ENCODE assay signal across 1 cellular context in genomic region chr6:16206595-16207037, GRCh38.
A peak's percentile ranks its signal among the peaks of the same experiment; 100 is the strongest.
TF ChIP-seq lines count a peak whose summit lies in the region.

No MANE protein-coding gene starts in this region.

TF ChIP-seq in K562, 482 proteins besides CTCF, POLR2A, EP300 and RAD21 (continued from another document):
- TF ChIP-seq POU5F1 (IDR thresholded peaks at IDR 0.05; ENCODE audit: borderline replicate concordance, low read depth, low read length, partially characterized antibody) = no peak
- no peak for TF ChIP-seq HMG20A (CRISPR knock-in tag; conservative IDR thresholded peaks at IDR 0.05)
- TF ChIP-seq ARNT (IDR thresholded peaks at IDR 0.05) = peak; percentile 20 to 76; a peak in 2 of 4 replicates
- no peak for TF ChIP-seq E2F1 (CRISPR knock-in tag; IDR thresholded peaks at IDR 0.05)
- TF ChIP-seq ZNF12 (CRISPR knock-in tag; IDR thresholded peaks at IDR 0.05) = no peak
- TF ChIP-seq BDP1 (IDR thresholded peaks at IDR 0.05; ENCODE audit: insufficient read depth, insufficient read length) = peak; percentile 14
- TF ChIP-seq RNF2 (IDR thresholded peaks at IDR 0.05) = no peak
- TF ChIP-seq CBX5 (IDR thresholded peaks at IDR 0.05; ENCODE audit: borderline replicate concordance, low read depth) = no peak
- TF ChIP-seq ZNF3 (CRISPR knock-in tag; IDR thresholded peaks at IDR 0.05) = no peak
- no peak for TF ChIP-seq HMG20B (CRISPR knock-in tag; IDR thresholded peaks at IDR 0.05)
- 0 out of 4 replicates have a peak, but pooled peaks of 1 of the 2 experiments have one; percentile 59 for TF ChIP-seq FOXK2 (conservative IDR thresholded peaks at IDR 0.05 in 1 of 2, IDR thresholded peaks at IDR 0.05 in 1 of 2; ENCODE audit: low read depth in 2 of 2)
- TF ChIP-seq THAP7 (CRISPR knock-in tag; IDR thresholded peaks at IDR 0.05) = no peak
- 0 out of 2 replicates have a peak, but pooled peaks have one; percentile 8 for TF ChIP-seq ARID3A (IDR thresholded peaks at IDR 0.05; ENCODE audit: borderline replicate concordance, low read depth, low read length)
- TF ChIP-seq NFIC (IDR thresholded peaks at IDR 0.05) = no peak
- no peak for TF ChIP-seq ZNF444 (CRISPR knock-in tag; IDR thresholded peaks at IDR 0.05)
- peak; percentile 26; the same call in 1 of the 2 replicates for TF ChIP-seq CREM (IDR thresholded peaks at IDR 0.05; ENCODE audit: low read depth)
- no peak for TF ChIP-seq HDAC6 (IDR thresholded peaks at IDR 0.05; ENCODE audit: low read depth, low read length)
- no peak for TF ChIP-seq SREBF1 (IDR thresholded peaks at IDR 0.05; ENCODE audit: borderline replicate concordance, low read depth, low read length)
TF ChIP-seq in K562: peak in this region for 41.
